In genomic region chr20:44963325-44964215, GRCh38 we compare ENCODE assay signal across 14 cellular contexts. TPM values are rescaled to one million over a fixed set of nuclear protein-coding genes. Genes with fewer than 3 reads are reported as not detected.
A peak's percentile ranks its signal among the peaks of the same experiment; 100 is the strongest.
DNase-seq lines count a peak whose midpoint lies in the region; ATAC-seq lines count a peak whose summit lies in the region.
"Had no signal": no experiment of that assay in that cellular context is flagged by ENCODE, and none has a peak within 500 bp of the region (broad histone marks: within the 10 kb centered on the region; RNA-seq: fewer than 3 reads in every experiment).

No MANE protein-coding gene starts in this region.

- peaks cover 31% of the 10 kb centered on the region for H3K36me3 Mint-ChIP-seq in activated CD8-positive, alpha-beta memory T cell treated with anti-CD3 and anti-CD28 coated beads, Interleukin-2, amount 10 ng/mL, durations not matched to agents 7 days and 5 days
- peaks cover 33% of the 10 kb centered on the region for H3K36me3 Mint-ChIP-seq in activated naive CD8-positive, alpha-beta T cell treated with anti-CD3 and anti-CD28 coated beads, Interleukin-2, amount 50 U/mL, for 24 hours (ENCODE audit: low read depth)

- CTCF ChIA-PET in activated CD8-positive, alpha-beta memory T cell treated with anti-CD3 and anti-CD28 coated beads, Interleukin-2, amount 10 ng/mL, durations not matched to agents 7 days and 5 days (lab: Charles Lee): interaction anchor here (1.5 to 2.1 kb wide), 2 partner anchors 53 to 80 kb away, joined by 3 to 5 read pairs; no protein-coding TSS in a partner anchor

- H3K4me1 Mint-ChIP-seq in activated CD8-positive, alpha-beta memory T cell treated with anti-CD3 and anti-CD28 coated beads, Interleukin-2, amount 10 ng/mL, durations not matched to agents 7 days and 5 days: peaks cover 69% of the 10 kb centered on the region
- peaks cover 69% of the 10 kb centered on the region for H3K4me1 Mint-ChIP-seq in activated naive CD8-positive, alpha-beta T cell treated with anti-CD3 and anti-CD28 coated beads, Interleukin-2, amount 50 U/mL, for 24 hours

- no peak for ATAC-seq in activated CD8-positive, alpha-beta memory T cell treated with anti-CD3 and anti-CD28 coated beads, Interleukin-2, amount 10 ng/mL, durations not matched to agents 7 days and 5 days
- ATAC-seq in activated naive CD8-positive, alpha-beta T cell treated with anti-CD3 and anti-CD28 coated beads, Interleukin-2, amount 50 U/mL, for 24 hours: no peak
- ATAC-seq in stimulated activated naive CD8-positive, alpha-beta T cell treated with anti-CD3 and anti-CD28 coated beads, Interleukin-15, Interleukin-2, amounts not matched to agents 100 U/mL and 50 U/mL, for 24 hours: no peak
- ATAC-seq: right cardiac atrium had no signal

- peak overlapping the region; percentile 80 for H3K27ac Mint-ChIP-seq in activated CD8-positive, alpha-beta memory T cell treated with anti-CD3 and anti-CD28 coated beads, Interleukin-2, amount 10 ng/mL, durations not matched to agents 7 days and 5 days
- H3K27ac Mint-ChIP-seq in activated naive CD8-positive, alpha-beta T cell treated with anti-CD3 and anti-CD28 coated beads, Interleukin-2, amount 50 U/mL, for 24 hours: peak overlapping the region; percentile 57

- H3K27me3 Mint-ChIP-seq in activated CD8-positive, alpha-beta memory T cell treated with anti-CD3 and anti-CD28 coated beads, Interleukin-2, amount 10 ng/mL, durations not matched to agents 7 days and 5 days: no peaks in the 10 kb centered on the region
- H3K27me3 Mint-ChIP-seq in activated naive CD8-positive, alpha-beta T cell treated with anti-CD3 and anti-CD28 coated beads, Interleukin-2, amount 50 U/mL, for 24 hours: no peaks in the 10 kb centered on the region

- DNase-seq in activated CD8-positive, alpha-beta memory T cell treated with anti-CD3 and anti-CD28 coated beads, Interleukin-2, amount 10 ng/mL, durations not matched to agents 7 days and 5 days: peak; percentile 51
- DNase-seq in activated CD8-positive, alpha-beta memory T cell treated with anti-CD3 and anti-CD28 coated beads, Interleukin-2, amount 50 U/mL, for 4 hours: no peak
- peak; percentile 32 for DNase-seq in OCI-M1 (lab: John Stamatoyannopoulos, UW)
- DNase-seq in activated naive CD8-positive, alpha-beta T cell treated with anti-CD3 and anti-CD28 coated beads, Interleukin-2, amount 50 U/mL, for 24 hours: peak; percentile 25
- peak; percentile 36 for DNase-seq in stimulated activated naive CD8-positive, alpha-beta T cell treated with anti-CD3 and anti-CD28 coated beads, Interleukin-15, Interleukin-2, amounts not matched to agents 100 U/mL and 50 U/mL, for 24 hours
- DNase-seq in DMS 273 treated with DMSO at 0.1 percent for 48 hours (lab: John Stamatoyannopoulos, UW): no peak
- no peak for DNase-seq in SW 1271 (lab: John Stamatoyannopoulos, UW)
- DNase-seq in ureter (ENCODE audit: low spot score): no peak
- DNase-seq: activated CD4-positive, alpha-beta T cell treated with anti-CD3 and anti-CD28 coated beads, Interleukin-2, amount 50 U/mL, for 1 hour; NCI-H146; right cardiac atrium; SHP77; T-helper 9 cell; uterus had no signal

- no peaks in the 10 kb centered on the region for H3K9me3 Mint-ChIP-seq in activated CD8-positive, alpha-beta memory T cell treated with anti-CD3 and anti-CD28 coated beads, Interleukin-2, amount 10 ng/mL, durations not matched to agents 7 days and 5 days (ENCODE audit: low read depth)
- no peaks in the 10 kb centered on the region for H3K9me3 Mint-ChIP-seq in activated naive CD8-positive, alpha-beta T cell treated with anti-CD3 and anti-CD28 coated beads, Interleukin-2, amount 50 U/mL, for 24 hours

- no peak overlapping the region for H3K4me3 Mint-ChIP-seq in activated CD8-positive, alpha-beta memory T cell treated with anti-CD3 and anti-CD28 coated beads, Interleukin-2, amount 10 ng/mL, durations not matched to agents 7 days and 5 days
- no peak overlapping the region for H3K4me3 Mint-ChIP-seq in activated naive CD8-positive, alpha-beta T cell treated with anti-CD3 and anti-CD28 coated beads, Interleukin-2, amount 50 U/mL, for 24 hours

RNA-seq across cellular contexts. Expression of gene STK4, which starts 2.7 kb away (rescaled TPM):
- total RNA-seq in activated CD8-positive, alpha-beta memory T cell treated with anti-CD3 and anti-CD28 coated beads, Interleukin-2, amount 10 ng/mL, durations not matched to agents 7 days and 5 days: 100 to 1,000 TPM; 151 to 170 TPM
- 53.3 TPM for total RNA-seq in ureter

RNA-seq across cellular contexts. Expression of gene TOMM34, which starts 3.4 kb away (rescaled TPM):
- 10 to 100 TPM; 22.3 to 31.2 TPM for total RNA-seq in activated CD8-positive, alpha-beta memory T cell treated with anti-CD3 and anti-CD28 coated beads, Interleukin-2, amount 10 ng/mL, durations not matched to agents 7 days and 5 days
- 57.1 TPM for total RNA-seq in ureter

RNA-seq across cellular contexts. Expression of gene PABPC1L, which starts 53.7 kb away (rescaled TPM):
- 100 to 1,000 TPM; 113 to 126 TPM for total RNA-seq in activated CD8-positive, alpha-beta memory T cell treated with anti-CD3 and anti-CD28 coated beads, Interleukin-2, amount 10 ng/mL, durations not matched to agents 7 days and 5 days
- total RNA-seq in ureter: 79.4 TPM

Comparison
In these comparisons a context has a peak if more than half of its experiments do, and no peak if none do; other contexts are left out.
1. DNase-seq: peak in activated CD8-positive, alpha-beta memory T cell treated with anti-CD3 and anti-CD28 coated beads, Interleukin-2, amount 10 ng/mL, durations not matched to agents 7 days and 5 days (single experiment), OCI-M1 (single experiment), activated naive CD8-positive, alpha-beta T cell treated with anti-CD3 and anti-CD28 coated beads, Interleukin-2, amount 50 U/mL, for 24 hours (single experiment) and stimulated activated naive CD8-positive, alpha-beta T cell treated with anti-CD3 and anti-CD28 coated beads, Interleukin-15, Interleukin-2, amounts not matched to agents 100 U/mL and 50 U/mL, for 24 hours (single experiment); none in activated CD8-positive, alpha-beta memory T cell treated with anti-CD3 and anti-CD28 coated beads, Interleukin-2, amount 50 U/mL, for 4 hours (single experiment), DMS 273 treated with DMSO at 0.1 percent for 48 hours (single experiment), SW 1271 (0 of 2) and ureter (single experiment).